Comparison of ENCODE assay signal across 8 cellular contexts in genomic region chr18:27184115-27185024, GRCh38. TPM values are rescaled to one million over a fixed set of nuclear protein-coding genes. Genes with fewer than 3 reads are reported as not detected.
DNase-seq lines count a peak whose midpoint lies in the region; ATAC-seq and TF ChIP-seq lines count a peak whose summit lies in the region.
"Had no signal": no experiment of that assay in that cellular context is flagged by ENCODE, and none has a peak within 500 bp of the region (broad histone marks: within the 10 kb centered on the region; RNA-seq: fewer than 3 reads in every experiment).

No MANE protein-coding gene starts in this region.

- H4K20me1 ChIP-seq in MM.1S (ENCODE audit: insufficient read depth, low read length) (no peaks in the 10 kb centered on the region), mammary epithelial cell (ENCODE audit: insufficient read depth, low read length) (no peaks in the 10 kb centered on the region)

- H3K27me3 ChIP-seq in MM.1S (replicated peaks; ENCODE audit: insufficient read depth, low read length) (no peaks in the 10 kb centered on the region), mammary epithelial cell (ENCODE audit: insufficient read depth, low read length) (peaks cover 18% of the 10 kb centered on the region), testis (no peaks in the 10 kb centered on the region)

- BruUV-seq in mammary epithelial cell (replicated peaks; lab: Mats Ljungman, UMichigan) = no TSS peak

- intact Hi-C loops in mammary epithelial cell (cut with micrococcal nuclease) (no loop called here), testis (cut with DNase I; ENCODE audit: low total_unique reads) (no loop called here)

- peak overlapping the region; percentile 69 for H3K4me2 ChIP-seq in MM.1S (ENCODE audit: low read depth, low read length)
- H3K4me2 ChIP-seq in mammary epithelial cell (ENCODE audit: insufficient read depth, low read depth, low read length) = peak overlapping the region; percentile 94

- CTCF ChIA-PET in mammary epithelial cell (lab: Charles Lee; ENCODE audit: low non-redundant PET) = no interaction called here

- H3K4me3 ChIP-seq in MM.1S (ENCODE audit: low read length) (peak overlapping the region; percentile 54), mammary epithelial cell (replicated peaks in 1 of 3; ENCODE audit: insufficient read depth in 1 of 3, low read depth in 2 of 3, low read length in 3 of 3) (peak overlapping the region in 1 of 3 experiments; percentile 34), testis (peak overlapping the region; percentile 39 to 57)

- peak; percentile 44 for ATAC-seq in left lobe of liver
- no peak for ATAC-seq in HG03521 (IDR thresholded peaks at IDR 0.05; ENCODE audit: unreplicated experiment)

- in situ Hi-C loops in mammary epithelial cell (cut with MboI; ENCODE audit: low sequenced_read_pairs in 2 of 2) = no loop called here

- no peak overlapping the region for H3K9ac ChIP-seq in MM.1S (ENCODE audit: low read length)
- no peak overlapping the region for H3K9ac ChIP-seq in mammary epithelial cell (ENCODE audit: insufficient read depth, low read length)

- no peaks in the 10 kb centered on the region for H3K4me1 ChIP-seq in MM.1S (ENCODE audit: low read length)
- peaks cover 6% of the 10 kb centered on the region for H3K4me1 ChIP-seq in mammary epithelial cell (ENCODE audit: insufficient read depth, low read length)
- H3K4me1 ChIP-seq in testis = no peaks in the 10 kb centered on the region

- no peaks in the 10 kb centered on the region for H3K9me3 ChIP-seq in MM.1S (replicated peaks; ENCODE audit: insufficient read depth, low read length)
- no peaks in the 10 kb centered on the region for H3K9me3 ChIP-seq in mammary epithelial cell (replicated peaks; ENCODE audit: insufficient read depth, low read length)
- H3K9me3 ChIP-seq in testis = no peaks in the 10 kb centered on the region

- DNase-seq in MM.1S = peak; percentile 18
- peak; percentile 1 for DNase-seq in mammary epithelial cell
- peak; percentile 43 for DNase-seq in left lobe of liver (ENCODE audit: low spot score)
- DNase-seq in testis = peak; percentile 34
- DNase-seq in AG08395 (ENCODE audit: low spot score) = no peak
- no peak for DNase-seq in activated T-cell treated with anti-CD3 and anti-CD28 coated beads for 4 hours
- DNase-seq: foreskin melanocyte had no signal

- H3F3A ChIP-seq in MM.1S (ENCODE audit: insufficient read depth, low read length) = no peaks in the 10 kb centered on the region

- no peak overlapping the region for H3K27ac ChIP-seq in MM.1S (ENCODE audit: low read length)
- H3K27ac ChIP-seq in mammary epithelial cell (ENCODE audit: insufficient read depth, low read depth, low read length) = no peak overlapping the region
- no peak overlapping the region for H3K27ac ChIP-seq in testis

- dilution Hi-C loops in mammary epithelial cell (cut with HindIII; ENCODE audit: low sequenced_read_pairs) = no loop called here

- TF ChIP-seq POLR2A in testis (IDR thresholded peaks at IDR 0.05) = no peak

- H2AFZ ChIP-seq in MM.1S (ENCODE audit: low read length) (peak overlapping the region; percentile 80), mammary epithelial cell (ENCODE audit: low read depth, low read length) (peak overlapping the region; percentile 60)

- H3K79me2 ChIP-seq in MM.1S (ENCODE audit: low read length) = no peaks in the 10 kb centered on the region
- H3K79me2 ChIP-seq in mammary epithelial cell (ENCODE audit: insufficient read depth, low read length) = no peaks in the 10 kb centered on the region

- 33% methylated on average over 5 of the region's 33 CpGs for WGBS in mammary epithelial cell (ENCODE audit: low coverage, missing lambda C conversion rate)
- WGBS in testis, 2 donors = 3 to 5% methylated on average over 24 to 33 of the region's 33 CpGs

- TF ChIP-seq CTCF in MM.1S (IDR thresholded peaks at IDR 0.05; ENCODE audit: low read length) (no peak), mammary epithelial cell (conservative IDR thresholded peaks at IDR 0.05 in 1 of 2, IDR thresholded peaks at IDR 0.05 in 1 of 2; ENCODE audit: extremely low read depth in 1 of 2, insufficient read depth in 1 of 2, low read depth in 1 of 2, low read length in 2 of 2) (no peak), testis (IDR thresholded peaks at IDR 0.05) (no peak)

- H3K9me2 ChIP-seq in MM.1S (replicated peaks; ENCODE audit: insufficient read depth, low read length) = no peaks in the 10 kb centered on the region

- H3K36me3 ChIP-seq in MM.1S (replicated peaks; ENCODE audit: insufficient read depth, low read length) = no peaks in the 10 kb centered on the region
- H3K36me3 ChIP-seq in mammary epithelial cell (ENCODE audit: insufficient read depth, low read length) = no peaks in the 10 kb centered on the region
- H3K36me3 ChIP-seq in testis (ENCODE audit: low read depth, missing control alignments) = no peaks in the 10 kb centered on the region

RNA-seq across cellular contexts. Expression of gene CHST9, which starts 0.7 kb away (rescaled TPM):
- total RNA-seq in mammary epithelial cell = under 1 TPM in 1 of 2 donors, not detected in 1; 0.17 TPM
- not detected for polyA plus RNA-seq in mammary epithelial cell
- polyA minus RNA-seq in mammary epithelial cell = not detected
- 3.1 TPM for total RNA-seq in left lobe of liver
- 10 to 100 TPM; 20.9 to 25.5 TPM for total RNA-seq in testis
- polyA plus RNA-seq in testis (ENCODE audit: insufficient read depth, low read depth, low replicate concordance) = 9.6 TPM

Comparison
In these comparisons a context has a peak if more than half of its experiments do, and no peak if none do; other contexts are left out.
1. DNase-seq: peak in MM.1S (single experiment), mammary epithelial cell (single experiment), left lobe of liver (single experiment) and testis (single experiment); none in AG08395 (single experiment) and activated T-cell treated with anti-CD3 and anti-CD28 coated beads for 4 hours (single experiment).